ENCODE assay signal across 18 cellular contexts in the genomic region with DNA sequence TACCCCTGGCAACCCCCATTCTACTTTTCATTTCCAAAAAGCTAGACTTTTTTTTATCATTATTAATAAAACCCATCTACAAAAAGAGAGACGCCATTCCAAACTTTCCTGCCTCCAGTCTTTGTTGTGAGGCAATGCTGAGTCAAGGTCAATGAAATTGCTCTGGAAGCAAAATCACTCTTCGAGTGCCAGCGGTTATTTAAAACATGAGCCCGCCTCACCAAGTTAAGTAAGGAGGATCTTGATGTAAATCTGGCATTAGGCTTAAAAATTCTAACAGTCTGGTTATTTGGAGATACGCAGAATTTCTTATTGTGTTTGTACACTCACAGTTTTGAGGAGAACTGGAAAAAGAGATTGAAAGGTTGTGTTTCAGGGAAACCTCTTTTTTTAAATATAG.
DNase-seq lines count a peak whose midpoint lies in the region; ATAC-seq and TF ChIP-seq lines count a peak whose summit lies in the region.
"Had no signal": no experiment of that assay in that cellular context is flagged by ENCODE, and none has a peak within 500 bp of the region (broad histone marks: within the 10 kb centered on the region; RNA-seq: fewer than 3 reads in every experiment).

No MANE protein-coding gene starts in this region.

- H3K79me2 ChIP-seq in osteoblast (ENCODE audit: insufficient read depth, low read length) = no peaks in the 10 kb centered on the region

- H3K36me3 ChIP-seq in MG63 = no peaks in the 10 kb centered on the region
- H3K36me3 ChIP-seq in osteoblast (ENCODE audit: insufficient read depth, low read length) = no peaks in the 10 kb centered on the region
- no peaks in the 10 kb centered on the region for H3K36me3 ChIP-seq in mucosa of descending colon (ENCODE audit: low read depth)
- H3K36me3 ChIP-seq: BE2C; BLaER1 treated with 17β-estradiol and CSF1 and Interleukin-3, amounts not matched to agents 10 nM and 100 nM had no signal

- H3K4me2 ChIP-seq in osteoblast (ENCODE audit: insufficient read depth, low read length) = no peak overlapping the region
- H3K4me2 ChIP-seq: BLaER1 treated with 17β-estradiol and CSF1 and Interleukin-3, amounts not matched to agents 10 nM and 100 nM; GM23338 had no signal

- H3K4me1 ChIP-seq in osteoblast (ENCODE audit: insufficient read depth, low read length) = no peaks in the 10 kb centered on the region
- H3K4me1 ChIP-seq in mucosa of descending colon (ENCODE audit: low read depth) = no peaks in the 10 kb centered on the region
- H3K4me1 ChIP-seq: BE2C had no signal

- TF ChIP-seq CTCF in osteoblast (IDR thresholded peaks at IDR 0.05; ENCODE audit: extremely low read depth, low read depth, low read length) (no peak), mucosa of descending colon (IDR thresholded peaks at IDR 0.05) (no peak)

- no peak overlapping the region for H3K4me3 ChIP-seq in MG63
- no peak overlapping the region for H3K4me3 ChIP-seq in osteoblast (ENCODE audit: insufficient read depth, low read length)
- no peak overlapping the region for H3K4me3 ChIP-seq in mucosa of descending colon
- H3K4me3 ChIP-seq: BLaER1 treated with 17β-estradiol and CSF1 and Interleukin-3, amounts not matched to agents 10 nM and 100 nM; GM23338 had no signal

- peak; percentile 68 for ATAC-seq in Right ventricle myocardium superior (ENCODE audit: poor library complexity)
- no peak for ATAC-seq in left ventricle myocardium superior
- ATAC-seq in mucosa of descending colon = no peak
- ATAC-seq: GM23338 had no signal

- intact Hi-C loops in Right ventricle myocardium superior (cut with DNase I) = no loop called here
- intact Hi-C loops in left ventricle myocardium superior (cut with micrococcal nuclease) = no loop called here
- intact Hi-C loops in mucosa of descending colon (cut with DNase I, micrococcal nuclease) = no loop called here

- DNase-seq in Right ventricle myocardium superior (no peak), left ventricle myocardium superior (no peak), MG63 (peak; percentile 45), osteoblast (ENCODE audit: insufficient read length, low spot score, missing footprints) (peak; percentile 74), kidney glomerular epithelial cell (lab: John Stamatoyannopoulos, UW) (no peak), mucosa of descending colon (no peak)
- DNase-seq: AML-193; BE2C; Calu3; CD4-positive, alpha-beta T cell; CD8-positive, alpha-beta memory T cell; DMS53; DMS79 treated with DMSO at 0.1 percent for 48 hours; GF-D8; HCEC 1CT had no signal

- no peak overlapping the region for H2AFZ ChIP-seq in osteoblast (ENCODE audit: low read length)
- H2AFZ ChIP-seq: GM23338 had no signal

- H3K27ac ChIP-seq in osteoblast (ENCODE audit: low read depth, low read length) = no peak overlapping the region
- H3K27ac ChIP-seq: 22Rv1; BLaER1 treated with 17β-estradiol and CSF1 and Interleukin-3, amounts not matched to agents 10 nM and 100 nM had no signal

- H3K9me3 ChIP-seq in MG63 (no peaks in the 10 kb centered on the region), osteoblast (ENCODE audit: low read depth, low read length) (no peaks in the 10 kb centered on the region), mucosa of descending colon (peaks cover 62% of the 10 kb centered on the region)
- H3K9me3 ChIP-seq: BE2C had no signal

- no peaks in the 10 kb centered on the region for H4K20me1 ChIP-seq in osteoblast (ENCODE audit: insufficient read depth, low read length)
- H4K20me1 ChIP-seq: BLaER1 treated with 17β-estradiol and CSF1 and Interleukin-3, amounts not matched to agents 10 nM and 100 nM had no signal

- no peaks in the 10 kb centered on the region for H3K27me3 ChIP-seq in MG63
- no peaks in the 10 kb centered on the region for H3K27me3 ChIP-seq in osteoblast (ENCODE audit: insufficient read depth, low read length)
- H3K27me3 ChIP-seq: BE2C; BLaER1 treated with 17β-estradiol and CSF1 and Interleukin-3, amounts not matched to agents 10 nM and 100 nM had no signal

Comparison
In these comparisons a context has a peak if more than half of its experiments do, and no peak if none do; other contexts are left out.
1. DNase-seq: peak in MG63 (single experiment) and osteoblast (single experiment); none in Right ventricle myocardium superior (single experiment), left ventricle myocardium superior (single experiment), kidney glomerular epithelial cell (single experiment) and mucosa of descending colon (0 of 3).